In the genomic region with DNA sequence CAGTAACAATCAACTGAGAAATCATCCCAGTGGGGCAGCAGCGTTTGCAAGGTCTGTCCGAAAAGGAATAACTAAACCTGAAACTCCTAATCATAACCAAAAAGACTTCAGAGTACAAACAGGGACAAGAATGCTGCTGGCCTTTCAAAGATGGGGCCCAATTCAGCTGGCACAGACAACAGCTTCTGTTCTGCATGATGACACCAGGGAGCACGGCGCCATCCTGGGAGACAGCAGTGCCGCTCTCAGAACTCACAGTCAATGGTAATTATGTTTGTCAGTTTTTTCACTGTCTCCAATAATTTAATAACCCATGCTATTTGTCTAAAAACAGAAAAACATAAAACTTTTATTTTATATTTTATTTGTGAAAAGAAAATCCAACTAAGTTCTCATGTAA, we compare ENCODE assay signal across 28 cellular contexts.
"Had no signal": no experiment of that assay in that cellular context is flagged by ENCODE, and none has a peak within 500 bp of the region (broad histone marks: within the 10 kb centered on the region; RNA-seq: fewer than 3 reads in every experiment).

No MANE protein-coding gene starts in this region.

- H3K9me3 ChIP-seq: ovary, prostate gland, right atrium auricular region, right lobe of liver, sigmoid colon, stomach, suprapubic skin, testis, tibial nerve, upper lobe of left lung, vagina had no signal

- H3K27me3 Mint-ChIP-seq: naive B cell; stimulated activated naive B cell treated with anti-CD40 and anti-IgM and Interleukin-4, amounts not matched to agents 10 μg/mL and 1 μg/mL and 100 μg/mL, for 72 hours; stimulated activated naive CD8-positive, alpha-beta T cell treated with anti-CD3 and anti-CD28 coated beads, Interleukin-15, Interleukin-2, amounts not matched to agents 100 ng/mL and 50 ng/mL, for 24 hours had no signal

- DNase-seq: naive B cell; natural killer cell; occipital lobe; ovary; retina; right lobe of liver; sigmoid colon; small intestine; stimulated activated CD4-positive, alpha-beta T cell treated with anti-CD3 and anti-CD28 coated beads, Interleukin-15, amount 100 ng/mL, for 24 hours; stimulated activated CD4-positive, alpha-beta T cell treated with anti-CD3 and anti-CD28 coated beads, Interleukin-2, amount 100 ng/mL, for 24 hours; stimulated activated CD4-positive, alpha-beta T cell treated with anti-CD3 and anti-CD28 coated beads, Interleukin-2, amount 100 ng/mL, for 48 hours; stimulated activated CD4-positive, alpha-beta T cell treated with anti-CD3 and anti-CD28 coated beads, Interleukin-4, amount 100 ng/mL, for 24 hours; stimulated activated naive B cell treated with anti-CD40 and anti-IgM and Interleukin-4, amounts not matched to agents 10 μg/mL and 1 μg/mL and 100 μg/mL, for 72 hours; stimulated activated naive CD4-positive, alpha-beta T cell treated with Interleukin-2 at 50 U/mL for 16 hours; stomach; testis; trophoblast cell; upper lobe of left lung had no signal

- H3K27me3 ChIP-seq: neural progenitor cell, ovary, right atrium auricular region, right lobe of liver, sigmoid colon, stomach, suprapubic skin, testis, tibial nerve, upper lobe of left lung, vagina had no signal

- H3K4me3 Mint-ChIP-seq: naive B cell; natural killer cell; nephron; neural progenitor cell; stimulated activated effector memory CD8-positive, alpha-beta T cell treated with anti-CD3 and anti-CD28 coated beads, Interleukin-12 subunit alpha, Interleukin-12 subunit beta, amount 100 ng/mL, for 72 hours; stimulated activated naive B cell treated with anti-CD40 and anti-IgM and Interleukin-4, amounts not matched to agents 10 μg/mL and 1 μg/mL and 100 μg/mL, for 72 hours; stimulated activated naive CD8-positive, alpha-beta T cell treated with anti-CD3 and anti-CD28 coated beads, Interleukin-15, Interleukin-2, amounts not matched to agents 100 ng/mL and 50 ng/mL, for 24 hours had no signal

- H3K9me3 Mint-ChIP-seq: naive B cell; natural killer cell; nephron; neural progenitor cell; stimulated activated effector memory CD8-positive, alpha-beta T cell treated with anti-CD3 and anti-CD28 coated beads, Interleukin-12 subunit alpha, Interleukin-12 subunit beta, amount 100 ng/mL, for 72 hours; stimulated activated naive B cell treated with anti-CD40 and anti-IgM and Interleukin-4, amounts not matched to agents 10 μg/mL and 1 μg/mL and 100 μg/mL, for 72 hours; stimulated activated naive CD8-positive, alpha-beta T cell treated with anti-CD3 and anti-CD28 coated beads, Interleukin-15, Interleukin-2, amounts not matched to agents 100 ng/mL and 50 ng/mL, for 24 hours had no signal

- ATAC-seq: natural killer cell; right lobe of liver; stimulated activated effector memory CD8-positive, alpha-beta T cell treated with anti-CD3 and anti-CD28 coated beads, Interleukin-12 subunit alpha, Interleukin-12 subunit beta, amount 100 ng/mL, for 72 hours; stimulated activated naive B cell treated with anti-CD40 and anti-IgM and Interleukin-4, amounts not matched to agents 10 μg/mL and 1 μg/mL and 100 μg/mL, for 72 hours had no signal

- H3K36me3 Mint-ChIP-seq: natural killer cell had no signal

- H3K27ac ChIP-seq: neural progenitor cell, ovary, parathyroid adenoma, prostate gland, right atrium auricular region, right lobe of liver, sigmoid colon, stomach, suprapubic skin, testis, tibial nerve, upper lobe of left lung, vagina had no signal

- H3K27ac Mint-ChIP-seq: nephron; neural progenitor cell; stimulated activated effector memory CD8-positive, alpha-beta T cell treated with anti-CD3 and anti-CD28 coated beads, Interleukin-12 subunit alpha, Interleukin-12 subunit beta, amount 100 ng/mL, for 72 hours; stimulated activated naive B cell treated with anti-CD40 and anti-IgM and Interleukin-4, amounts not matched to agents 10 μg/mL and 1 μg/mL and 100 μg/mL, for 72 hours; stimulated activated naive CD8-positive, alpha-beta T cell treated with anti-CD3 and anti-CD28 coated beads, Interleukin-15, Interleukin-2, amounts not matched to agents 100 ng/mL and 50 ng/mL, for 24 hours had no signal

- H3K4me1 ChIP-seq: neural progenitor cell, prostate gland, right lobe of liver had no signal

- H3K4me1 Mint-ChIP-seq: neural progenitor cell had no signal

- H3K36me3 ChIP-seq: ovary, prostate gland had no signal

- H3K4me3 ChIP-seq: neural progenitor cell, ovary, prostate gland, right atrium auricular region, right lobe of liver, sigmoid colon, stomach, suprapubic skin, testis, tibial nerve, upper lobe of left lung, vagina had no signal
